25 cellular contexts compared by ENCODE assay signal in genomic region chr3:123872621-123873020, GRCh38. TPM values are rescaled to one million over a fixed set of nuclear protein-coding genes. Genes with fewer than 3 reads are reported as not detected.
"Had no signal": no experiment of that assay in that cellular context is flagged by ENCODE, and none has a peak within 500 bp of the region (broad histone marks: within the 10 kb centered on the region; RNA-seq: fewer than 3 reads in every experiment).

No MANE protein-coding gene starts in this region.

- H3K27ac Mint-ChIP-seq: activated CD8-positive, alpha-beta T cell treated with anti-CD3 and anti-CD28 coated beads, Interleukin-2, amount 10 ng/mL, durations not matched to agents 7 days and 5 days; activated naive CD8-positive, alpha-beta T cell treated with anti-CD3 and anti-CD28 coated beads, Interleukin-2, amount 10 ng/mL, durations not matched to agents 7 days and 5 days; T-helper 1 cell treated with Interleukin-12 subunit alpha and Interleukin-12 subunit beta and Interleukin-4 antibody, amounts not matched to agents 30 μg/mL and 1 μg/mL, for 36 hours; WTC11 had no signal

- DNase-seq: activated CD4-positive, alpha-beta T cell treated with anti-CD3 and anti-CD28 coated beads for 48 hours; activated CD4-positive, alpha-beta T cell treated with anti-CD3 and anti-CD28 coated beads, Interleukin-2, amount 50 U/mL, for 4 hours; activated CD4-positive, CD25-positive, alpha-beta regulatory T cell treated with anti-CD3 and anti-CD28 coated beads, Interleukin-2, amount 50 U/mL, for 72 hours; activated CD8-positive, alpha-beta memory T cell treated with anti-CD3 and anti-CD28 coated beads, Interleukin-2, amount 50 U/mL, for 48 hours; activated CD8-positive, alpha-beta T cell treated with anti-CD3 and anti-CD28 coated beads, Interleukin-2, amount 10 ng/mL, durations not matched to agents 7 days and 5 days; activated naive CD4-positive, alpha-beta T cell treated with anti-CD3 and anti-CD28 coated beads, Interleukin-2, amount 50 U/mL, for 16 hours; activated naive CD8-positive, alpha-beta T cell treated with anti-CD3 and anti-CD28 coated beads, Interleukin-2, amount 10 ng/mL, durations not matched to agents 7 days and 5 days; activated T-cell treated with anti-CD3 and anti-CD28 coated beads, Interleukin-2, amount 50 U/mL, for 1 hour; adrenal gland; anterior cingulate cortex; MG63; NCI-H1436 treated with DMSO at 0.1 percent for 48 hours; NCI-H187; NCI-H526; NCI-H82; NK-92 treated with Interleukin-12 subunit alpha and Interleukin-12 subunit beta, amount 100 ng/mL, for 24 hours; OCI-M1; RPMI8226; SW 1271 had no signal

- H3K9me3 ChIP-seq: adrenal gland, MG63 had no signal

- H3K27ac ChIP-seq: adrenal gland, SK-N-MC had no signal

- H3K4me3 Mint-ChIP-seq: activated CD8-positive, alpha-beta T cell treated with anti-CD3 and anti-CD28 coated beads, Interleukin-2, amount 10 ng/mL, durations not matched to agents 7 days and 5 days; activated naive CD8-positive, alpha-beta T cell treated with anti-CD3 and anti-CD28 coated beads, Interleukin-2, amount 10 ng/mL, durations not matched to agents 7 days and 5 days; brain; T-helper 1 cell treated with Interleukin-12 subunit alpha and Interleukin-12 subunit beta and Interleukin-4 antibody, amounts not matched to agents 30 μg/mL and 1 μg/mL, for 36 hours; WTC11 had no signal

- H3K4me1 ChIP-seq: adrenal gland had no signal

- H3K27me3 Mint-ChIP-seq: brain had no signal

- H3K36me3 Mint-ChIP-seq: activated naive CD8-positive, alpha-beta T cell treated with anti-CD3 and anti-CD28 coated beads, Interleukin-2, amount 10 ng/mL, durations not matched to agents 7 days and 5 days; brain; WTC11 had no signal

- H3K9me3 Mint-ChIP-seq: T-helper 1 cell treated with Interleukin-12 subunit alpha and Interleukin-12 subunit beta and Interleukin-4 antibody, amounts not matched to agents 30 μg/mL and 1 μg/mL, for 36 hours; WTC11 had no signal

- ATAC-seq: activated CD8-positive, alpha-beta T cell treated with anti-CD3 and anti-CD28 coated beads, Interleukin-2, amount 10 ng/mL, durations not matched to agents 7 days and 5 days; Panc1; Right ventricle myocardium inferior had no signal

- H3K27me3 ChIP-seq: adrenal gland, MG63 had no signal

- H3K4me3 ChIP-seq: adrenal gland, MG63, SK-N-MC had no signal

- H3K4me1 Mint-ChIP-seq: activated naive CD8-positive, alpha-beta T cell treated with anti-CD3 and anti-CD28 coated beads, Interleukin-2, amount 10 ng/mL, durations not matched to agents 7 days and 5 days had no signal

- H3K36me3 ChIP-seq: adrenal gland, MG63 had no signal

RNA-seq across cellular contexts. Expression of gene MYLK, which starts 11.5 kb away (rescaled TPM):
- total RNA-seq: activated CD8-positive, alpha-beta T cell treated with anti-CD3 and anti-CD28 coated beads, Interleukin-2, amount 10 ng/mL, durations not matched to agents 7 days and 5 days had no signal
